28 cellular contexts compared by ENCODE assay signal in genomic region chr18:2415656-2416055, GRCh38.
"Had no signal": no experiment of that assay in that cellular context is flagged by ENCODE, and none has a peak within 500 bp of the region (broad histone marks: within the 10 kb centered on the region; RNA-seq: fewer than 3 reads in every experiment).

No MANE protein-coding gene starts in this region.

- H3K4me2 ChIP-seq: neural progenitor cell had no signal

- H3K27ac ChIP-seq: neural progenitor cell, ovary, parathyroid adenoma, psoas muscle, right lobe of liver, sigmoid colon, stomach, thoracic aorta, thyroid gland, tibial nerve, upper lobe of left lung, uterus had no signal

- H2AFZ ChIP-seq: neural progenitor cell, parathyroid adenoma had no signal

- H3K4me3 ChIP-seq: neural progenitor cell, ovary, psoas muscle, right lobe of liver, sigmoid colon, stomach, thoracic aorta, thyroid gland, tibial nerve, upper lobe of left lung, uterus had no signal

- H3K79me2 ChIP-seq: parathyroid adenoma had no signal

- H3K9me3 Mint-ChIP-seq: natural killer cell; nephron; neural progenitor cell; stimulated activated effector memory CD8-positive, alpha-beta T cell treated with anti-CD3 and anti-CD28 coated beads, Interleukin-12 subunit alpha, Interleukin-12 subunit beta, amount 100 ng/mL, for 72 hours; stimulated activated naive B cell treated with anti-CD40 and anti-IgM and Interleukin-4, amounts not matched to agents 10 μg/mL and 1 μg/mL and 100 μg/mL, for 72 hours; stimulated activated naive CD8-positive, alpha-beta T cell treated with anti-CD3 and anti-CD28 coated beads, Interleukin-15, Interleukin-2, amounts not matched to agents 100 ng/mL and 50 ng/mL, for 24 hours had no signal

- H3K4me1 ChIP-seq: neural progenitor cell, parathyroid adenoma, psoas muscle, right lobe of liver, sigmoid colon, stomach, thyroid gland, tibial nerve, upper lobe of left lung, uterus had no signal

- ATAC-seq: natural killer cell; psoas muscle; right cardiac atrium; right lobe of liver; stimulated activated effector memory CD8-positive, alpha-beta T cell treated with anti-CD3 and anti-CD28 coated beads, Interleukin-12 subunit alpha, Interleukin-12 subunit beta, amount 100 ng/mL, for 72 hours; stimulated activated naive B cell treated with anti-CD40 and anti-IgM and Interleukin-4, amounts not matched to agents 10 μg/mL and 1 μg/mL and 100 μg/mL, for 72 hours had no signal

- DNase-seq: natural killer cell; occipital lobe; ovary; posterior cingulate gyrus; psoas muscle; right cardiac atrium; right lobe of liver; sigmoid colon; small intestine; stimulated activated CD4-positive, alpha-beta T cell treated with anti-CD3 and anti-CD28 coated beads, Interleukin-15, amount 100 ng/mL, for 24 hours; stimulated activated CD4-positive, alpha-beta T cell treated with anti-CD3 and anti-CD28 coated beads, Interleukin-2, amount 100 ng/mL, for 24 hours; stimulated activated CD4-positive, alpha-beta T cell treated with anti-CD3 and anti-CD28 coated beads, Interleukin-2, amount 100 ng/mL, for 48 hours; stimulated activated CD4-positive, alpha-beta T cell treated with anti-CD3 and anti-CD28 coated beads, Interleukin-4, amount 100 ng/mL, for 24 hours; stimulated activated naive B cell treated with anti-CD40 and anti-IgM and Interleukin-4, amounts not matched to agents 10 μg/mL and 1 μg/mL and 100 μg/mL, for 72 hours; stimulated activated naive CD4-positive, alpha-beta T cell treated with Interleukin-2 at 50 U/mL for 16 hours; stomach; thyroid gland; trophoblast cell; upper lobe of left lung; uterus had no signal

- H3K9me3 ChIP-seq: ovary, psoas muscle, right lobe of liver, sigmoid colon, stomach, thoracic aorta, thyroid gland, tibial nerve, upper lobe of left lung, uterus had no signal

- H3K27ac Mint-ChIP-seq: natural killer cell; nephron; neural progenitor cell; progenitor cell of endocrine pancreas; stimulated activated effector memory CD8-positive, alpha-beta T cell treated with anti-CD3 and anti-CD28 coated beads, Interleukin-12 subunit alpha, Interleukin-12 subunit beta, amount 100 ng/mL, for 72 hours; stimulated activated naive B cell treated with anti-CD40 and anti-IgM and Interleukin-4, amounts not matched to agents 10 μg/mL and 1 μg/mL and 100 μg/mL, for 72 hours; stimulated activated naive CD8-positive, alpha-beta T cell treated with anti-CD3 and anti-CD28 coated beads, Interleukin-15, Interleukin-2, amounts not matched to agents 100 ng/mL and 50 ng/mL, for 24 hours had no signal

- H3K27me3 ChIP-seq: neural progenitor cell, ovary, right lobe of liver, sigmoid colon, stomach, thyroid gland, tibial nerve, upper lobe of left lung, uterus had no signal

- H3K36me3 Mint-ChIP-seq: natural killer cell; neural progenitor cell; stimulated activated effector memory CD8-positive, alpha-beta T cell treated with anti-CD3 and anti-CD28 coated beads, Interleukin-12 subunit alpha, Interleukin-12 subunit beta, amount 100 ng/mL, for 72 hours; stimulated activated naive B cell treated with anti-CD40 and anti-IgM and Interleukin-4, amounts not matched to agents 10 μg/mL and 1 μg/mL and 100 μg/mL, for 72 hours had no signal

- FAIRE-seq: small intestine had no signal

- H3K9ac ChIP-seq: neural progenitor cell, parathyroid adenoma had no signal

- H3K27me3 Mint-ChIP-seq: stimulated activated naive CD8-positive, alpha-beta T cell treated with anti-CD3 and anti-CD28 coated beads, Interleukin-15, Interleukin-2, amounts not matched to agents 100 ng/mL and 50 ng/mL, for 24 hours had no signal

- H3K4me1 Mint-ChIP-seq: natural killer cell; stimulated activated effector memory CD8-positive, alpha-beta T cell treated with anti-CD3 and anti-CD28 coated beads, Interleukin-12 subunit alpha, Interleukin-12 subunit beta, amount 100 ng/mL, for 72 hours; stimulated activated naive B cell treated with anti-CD40 and anti-IgM and Interleukin-4, amounts not matched to agents 10 μg/mL and 1 μg/mL and 100 μg/mL, for 72 hours had no signal

- H3K4me3 Mint-ChIP-seq: natural killer cell; nephron; neural progenitor cell; stimulated activated effector memory CD8-positive, alpha-beta T cell treated with anti-CD3 and anti-CD28 coated beads, Interleukin-12 subunit alpha, Interleukin-12 subunit beta, amount 100 ng/mL, for 72 hours; stimulated activated naive B cell treated with anti-CD40 and anti-IgM and Interleukin-4, amounts not matched to agents 10 μg/mL and 1 μg/mL and 100 μg/mL, for 72 hours; stimulated activated naive CD8-positive, alpha-beta T cell treated with anti-CD3 and anti-CD28 coated beads, Interleukin-15, Interleukin-2, amounts not matched to agents 100 ng/mL and 50 ng/mL, for 24 hours had no signal

- H3K36me3 ChIP-seq: neural progenitor cell, ovary, right lobe of liver, sigmoid colon, stomach, thoracic aorta, thyroid gland, tibial nerve, upper lobe of left lung, uterus had no signal
